Comparison of ENCODE assay signal across 6 cellular contexts in genomic region chr2:206597716-206598218, GRCh38. TPM values are rescaled to one million over a fixed set of nuclear protein-coding genes. Genes with fewer than 3 reads are reported as not detected.
"Had no signal": no experiment of that assay in that cellular context is flagged by ENCODE, and none has a peak within 500 bp of the region (broad histone marks: within the 10 kb centered on the region; RNA-seq: fewer than 3 reads in every experiment).

No MANE protein-coding gene starts in this region.

- H2AFZ ChIP-seq: GM23338 had no signal

- H3K9me3 Mint-ChIP-seq: GM23338, H9 had no signal

- H3K27ac Mint-ChIP-seq: GM23338, H9 had no signal

- H3K4me2 ChIP-seq: GM23338 had no signal

- DNase-seq: H9, HCEC 1CT, IMR-90 had no signal

- H3K4me3 ChIP-seq: GM23338 had no signal

- H3K4me3 Mint-ChIP-seq: GM23338, H9 had no signal

RNA-seq across cellular contexts. Expression of gene FAM237A, which starts 44.5 kb away (rescaled TPM):
- total RNA-seq: GM23338, H1, H9, HT-29, IMR-90 had no signal
